8 cellular contexts compared by ENCODE assay signal in genomic region chr2:222320441-222321395, GRCh38. TPM values are rescaled to one million over a fixed set of nuclear protein-coding genes. Genes with fewer than 3 reads are reported as not detected.
DNase-seq lines count a peak whose midpoint lies in the region; ATAC-seq and TF ChIP-seq lines count a peak whose summit lies in the region.

No MANE protein-coding gene starts in this region.

- no peak for TF ChIP-seq POLR2A in body of pancreas (IDR thresholded peaks at IDR 0.05)

- ATAC-seq in SK-N-SH treated with all-trans-retinoic acid at 6 μM for 48 hours (no peak), body of pancreas (no peak), GM21786 (IDR thresholded peaks at IDR 0.05; ENCODE audit: unreplicated experiment) (no peak)

- 17 to 21% methylated on average over 37 to 38 of the region's 38 CpGs for WGBS in body of pancreas, 2 donors

- no peaks in the 10 kb centered on the region for H3K36me3 ChIP-seq in body of pancreas (replicated peaks in 1 of 2; ENCODE audit: insufficient read depth in 1 of 2, low read depth in 2 of 2)

- no peaks in the 10 kb centered on the region for H3K9me3 ChIP-seq in body of pancreas

- peaks cover 19% of the 10 kb centered on the region for H3K4me1 Mint-ChIP-seq in glutamatergic neuron (ENCODE audit: low read depth, unreplicated experiment)

- H3K4me3 Mint-ChIP-seq in glutamatergic neuron (ENCODE audit: unreplicated experiment): peak overlapping the region; percentile 96

- peaks cover 0 to 7% of the 10 kb centered on the region in 2 donors for H3K27me3 ChIP-seq in body of pancreas

- H3K9me3 Mint-ChIP-seq in glutamatergic neuron (ENCODE audit: unreplicated experiment): peaks cover 15% of the 10 kb centered on the region

- no peak overlapping the region for H3K4me3 ChIP-seq in body of pancreas

- no peak for TF ChIP-seq CTCF in glutamatergic neuron (IDR thresholded peaks at IDR 0.05; ENCODE audit: partially characterized antibody, unreplicated experiment)
- TF ChIP-seq CTCF in body of pancreas (IDR thresholded peaks at IDR 0.05): no peak

- H3K4me1 ChIP-seq in body of pancreas: peaks cover 21% of the 10 kb centered on the region

- no peak overlapping the region for H3K27ac ChIP-seq in body of pancreas

- peak overlapping the region; percentile 97 for H3K27ac Mint-ChIP-seq in glutamatergic neuron (ENCODE audit: unreplicated experiment)

- H3K36me3 Mint-ChIP-seq in glutamatergic neuron (ENCODE audit: unreplicated experiment): peaks cover 4% of the 10 kb centered on the region

- intact Hi-C loops in body of pancreas (cut with DNase I): no loop called here

- peaks cover 14% of the 10 kb centered on the region for H3K27me3 Mint-ChIP-seq in glutamatergic neuron (ENCODE audit: unreplicated experiment)

- peak; percentile 64 for DNase-seq in activated effector memory CD4-positive, alpha-beta T cell treated with anti-CD3 and anti-CD28 coated beads, Interleukin-2, amount 50 U/mL, for 16 hours
- no peak for DNase-seq in activated effector memory CD4-positive, alpha-beta T cell treated with Interleukin-2 at 50 U/mL for 16 hours
- DNase-seq in glutamatergic neuron (peak; percentile 69), renal cortical epithelial cell (ENCODE audit: low read depth) (peak; percentile 14), body of pancreas (no peak), NCI-H1105 (lab: John Stamatoyannopoulos, UW) (no peak)

TF ChIP-seq in SK-N-SH treated with all-trans-retinoic acid at 6 μM for 48 hours, 23 proteins besides CTCF, POLR2A, EP300 and RAD21:
- TF ChIP-seq SNAI2 (CRISPR knock-in tag; IDR thresholded peaks at IDR 0.05) (no peak), TCF4 (CRISPR knock-in tag; IDR thresholded peaks at IDR 0.05; ENCODE audit: borderline replicate concordance) (peak; percentile 20; the same call in 1 of the 2 replicates)

RNA-seq across cellular contexts. Expression of gene PAX3, which starts 21.9 kb away (rescaled TPM):
- total RNA-seq in glutamatergic neuron (ENCODE audit: unreplicated experiment) (31.2 TPM), renal cortical epithelial cell (not detected in 2 replicates), body of pancreas (not detected)

Comparison
In these comparisons a context has a peak if more than half of its experiments do, and no peak if none do; other contexts are left out.
1. DNase-seq: peak in activated effector memory CD4-positive, alpha-beta T cell treated with anti-CD3 and anti-CD28 coated beads, Interleukin-2, amount 50 U/mL, for 16 hours (single experiment), glutamatergic neuron (single experiment) and renal cortical epithelial cell (single experiment); none in activated effector memory CD4-positive, alpha-beta T cell treated with Interleukin-2 at 50 U/mL for 16 hours (single experiment), body of pancreas (0 of 4) and NCI-H1105 (single experiment).
2. RNA of gene PAX3, which starts 21.9 kb away (total RNA-seq): 31.2 TPM in glutamatergic neuron (single experiment); not detected in renal cortical epithelial cell and not detected in body of pancreas; every median in the first group is over 10 times any median in the second.